In the genomic region with DNA sequence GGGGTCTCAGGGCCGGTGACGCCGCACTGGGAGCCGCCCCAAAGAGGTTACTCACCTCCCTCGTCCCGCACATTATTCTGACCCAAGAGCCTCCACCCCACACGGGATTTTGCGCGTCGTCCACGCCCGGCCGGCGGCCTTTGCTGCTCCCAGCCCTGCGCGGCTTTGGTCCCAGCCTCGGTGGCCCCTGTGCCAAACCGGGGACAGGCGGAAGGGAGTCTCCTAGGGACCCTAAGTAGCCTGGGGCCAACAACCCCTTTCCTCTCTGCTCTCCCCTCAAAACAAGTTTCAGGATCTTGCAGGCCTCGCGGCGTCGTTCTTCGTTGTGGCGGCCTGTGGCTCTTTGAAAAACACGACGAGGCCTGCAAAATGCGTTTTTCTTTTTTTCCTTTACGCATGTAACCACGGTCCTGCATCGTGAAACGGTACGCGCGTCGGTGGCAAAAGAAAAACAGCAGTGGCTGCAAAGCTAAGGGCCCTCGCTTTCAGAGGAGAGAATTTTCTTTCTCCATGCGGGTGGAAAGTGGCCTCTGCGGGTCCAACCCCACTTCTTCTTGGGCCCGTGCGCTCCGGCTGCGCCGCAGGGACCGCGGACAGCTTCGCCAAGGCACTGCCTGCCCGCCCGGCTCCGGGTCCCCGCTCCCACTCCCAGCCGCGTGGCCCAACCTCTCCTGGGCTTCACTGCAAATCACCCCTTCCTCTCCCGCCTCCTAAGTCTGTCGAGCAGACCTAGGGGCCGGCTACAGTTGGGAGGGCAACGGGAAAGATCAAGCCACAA, we compare ENCODE assay signal across 9 cellular contexts. TPM values are rescaled to one million over a fixed set of nuclear protein-coding genes. Genes with fewer than 3 reads are reported as not detected.
DNase-seq lines count a peak whose midpoint lies in the region; ATAC-seq, FAIRE-seq and TF ChIP-seq lines count a peak whose summit lies in the region.
"Had no signal": no experiment of that assay in that cellular context is flagged by ENCODE, and none has a peak within 500 bp of the region (broad histone marks: within the 10 kb centered on the region; RNA-seq: fewer than 3 reads in every experiment).

No MANE protein-coding gene starts in this region.

- H3K4me1 Mint-ChIP-seq in CD14-positive monocyte (peaks cover 35% of the 10 kb centered on the region), astrocyte (ENCODE audit: low read depth, unreplicated experiment) (peaks cover 1% of the 10 kb centered on the region)

- H3K27ac ChIP-seq in astrocyte (ENCODE audit: low read depth, low read length), result no peak overlapping the region

- no peak for ATAC-seq in HG02610 (IDR thresholded peaks at IDR 0.05; ENCODE audit: unreplicated experiment)

- H3K9me3 ChIP-seq in HAP-1 (no peaks in the 10 kb centered on the region), astrocyte (ENCODE audit: insufficient read depth, low read depth, low read length) (no peaks in the 10 kb centered on the region), mononuclear cell (ENCODE audit: low read depth, low read length) (no peaks in the 10 kb centered on the region)

- H4K20me1 ChIP-seq in astrocyte (ENCODE audit: insufficient read depth, low read length), result peaks cover 27% of the 10 kb centered on the region

- H3K4me3 Mint-ChIP-seq in CD14-positive monocyte, result peak overlapping the region; percentile 70 to 78
- H3K4me3 Mint-ChIP-seq in astrocyte (ENCODE audit: unreplicated experiment), result no peak overlapping the region

- DNase-seq in CD14-positive monocyte (ENCODE audit: low spot score), result no peak
- DNase-seq in HAP-1 (ENCODE audit: low spot score in 2 of 2), result no peak
- DNase-seq in astrocyte (ENCODE audit: low read depth), result no peak
- DNase-seq in hippocampal formation (lab: John Stamatoyannopoulos, UW), result no peak
- DNase-seq in hypothalamus (lab: John Stamatoyannopoulos, UW), result no peak
- no peak for DNase-seq in SIG-M5 treated with dmso at 0.1 percent for 504 hours (lab: John Stamatoyannopoulos, UW; ENCODE audit: unreplicated experiment)
- DNase-seq: HFFc6 had no signal

- H3K36me3 Mint-ChIP-seq in CD14-positive monocyte (peaks cover 16 to 20% of the 10 kb centered on the region in 2 donors), astrocyte (ENCODE audit: low read depth, unreplicated experiment) (peaks cover 4% of the 10 kb centered on the region)

- peak; percentile 5 for TF ChIP-seq CTCF in CD14-positive monocyte (IDR thresholded peaks at IDR 0.05)
- TF ChIP-seq CTCF in astrocyte (IDR thresholded peaks at IDR 0.05; ENCODE audit: insufficient read depth, low read depth, low read length), result no peak

- peaks cover 18% of the 10 kb centered on the region for H3K4me1 ChIP-seq in HAP-1
- peaks cover 2% of the 10 kb centered on the region for H3K4me1 ChIP-seq in astrocyte (ENCODE audit: insufficient read depth, low read length)
- H3K4me1 ChIP-seq in mononuclear cell (ENCODE audit: insufficient read depth, low read length), result peaks cover 49% of the 10 kb centered on the region

- H3K27me3 Mint-ChIP-seq in CD14-positive monocyte (ENCODE audit: low read depth in 3 of 3) (peaks cover 26 to 72% (median 66%) of the 10 kb centered on the region in 3 donors), astrocyte (ENCODE audit: low read depth, unreplicated experiment) (peaks cover 75% of the 10 kb centered on the region)

- peak overlapping the region; percentile 31 for H3K4me3 ChIP-seq in HAP-1
- H3K4me3 ChIP-seq in astrocyte (ENCODE audit: insufficient read depth, low read depth, low read length), result no peak overlapping the region
- H3K4me3 ChIP-seq in mononuclear cell (ENCODE audit: low read length), result peak overlapping the region; percentile 85

- no peak for FAIRE-seq in astrocyte (lab: Jason Lieb, UNC)

- H3K36me3 ChIP-seq in HAP-1 (replicated peaks) (peaks cover 7% of the 10 kb centered on the region), astrocyte (ENCODE audit: insufficient read depth, low read length) (no peaks in the 10 kb centered on the region)

- peak overlapping the region; percentile 35 for H3K4me2 ChIP-seq in astrocyte (ENCODE audit: low read length)

- H2AFZ ChIP-seq in astrocyte (ENCODE audit: low read depth, low read length), result no peak overlapping the region

- H3K27ac Mint-ChIP-seq in CD14-positive monocyte (peak overlapping the region; percentile 30 to 82 (median 58)), astrocyte (ENCODE audit: unreplicated experiment) (no peak overlapping the region)
- H3K27ac Mint-ChIP-seq: HFFc6 had no signal

- peaks cover 0 to 17% (median 2%) of the 10 kb centered on the region in 7 donors for H3K9me3 Mint-ChIP-seq in CD14-positive monocyte
- H3K9me3 Mint-ChIP-seq in astrocyte (ENCODE audit: unreplicated experiment), result peaks cover 12% of the 10 kb centered on the region
- H3K9me3 Mint-ChIP-seq: HFFc6 had no signal

- intact Hi-C loops in CD14-positive monocyte (cut with micrococcal nuclease), result loop anchor here (5.0 kb wide), 3 partner anchors 36 to 171 kb away; no protein-coding TSS in a partner anchor

- H3K27me3 ChIP-seq in HAP-1 (ENCODE audit: low read depth), result no peaks in the 10 kb centered on the region
- peaks cover 91% of the 10 kb centered on the region for H3K27me3 ChIP-seq in astrocyte (ENCODE audit: insufficient read depth, low read length)
- H3K27me3 ChIP-seq in mononuclear cell (ENCODE audit: insufficient read depth, low read length), result no peaks in the 10 kb centered on the region

- in situ Hi-C loops in HAP-1 (cut with MboI; ENCODE audit: low sequenced_read_pairs), result loop anchor here (10.0 kb wide), 1 partner anchor 274 kb away; no protein-coding TSS in a partner anchor

- H3K9ac ChIP-seq in astrocyte (ENCODE audit: low read length), result no peak overlapping the region

- no peaks in the 10 kb centered on the region for H3K79me2 ChIP-seq in astrocyte (ENCODE audit: insufficient read depth, low read length)

RNA-seq across cellular contexts. Expression of a gene that starts 0.8 kb away (rescaled TPM):
- polyA plus RNA-seq in CD14-positive monocyte, result 1 to 10 TPM; 4.4 to 6.7 TPM
- total RNA-seq in astrocyte, result 2.1 and 2.5 TPM in 2 replicates
- 76.4 TPM for total RNA-seq in mononuclear cell
- total RNA-seq: HFFc6 had no signal

Comparison
In these comparisons a context has a peak if more than half of its experiments do, and no peak if none do; other contexts are left out.
1. RNA of a gene that starts 0.8 kb away (total RNA-seq): 76.4 TPM in mononuclear cell (single experiment); 2.1 to 2.5 TPM in astrocyte; every median in the first group is over 10 times any median in the second.